In genomic region chr17:32671891-32672290, GRCh38 we compare ENCODE assay signal across 13 cellular contexts.
DNase-seq lines count a peak whose midpoint lies in the region; TF ChIP-seq lines count a peak whose summit lies in the region.
"Had no signal": no experiment of that assay in that cellular context is flagged by ENCODE, and none has a peak within 500 bp of the region (broad histone marks: within the 10 kb centered on the region; RNA-seq: fewer than 3 reads in every experiment).

No MANE protein-coding gene starts in this region.

- H3K9me3 ChIP-seq in MG63 (no peaks in the 10 kb centered on the region), ascending aorta (no peaks in the 10 kb centered on the region), left ventricle myocardium inferior (replicated peaks) (peaks cover 4% of the 10 kb centered on the region)

- H3K4me3 ChIP-seq in MG63 (no peak overlapping the region), ascending aorta (no peak overlapping the region), left ventricle myocardium inferior (no peak overlapping the region)
- H3K4me3 ChIP-seq: BLaER1 had no signal

- H3K27ac ChIP-seq in ascending aorta (peak overlapping the region in 1 of 2 donors; percentile 7), left ventricle myocardium inferior (replicated peaks) (no peak overlapping the region)
- H3K27ac ChIP-seq: BLaER1 had no signal

- TF ChIP-seq CTCF in ascending aorta (IDR thresholded peaks at IDR 0.05) (no peak), left ventricle myocardium inferior (IDR thresholded peaks at IDR 0.05; ENCODE audit: borderline replicate concordance) (no peak)

- DNase-seq in MG63 (peak; percentile 29), ascending aorta (ENCODE audit: low spot score in 2 of 2) (peak; percentile 9 to 69), left ventricle myocardium inferior (peak; percentile 65), stromal cell of bone marrow (ENCODE audit: low read depth) (peak; percentile 13), NCI-H510A treated with DMSO at 0.1 percent for 48 hours (lab: John Stamatoyannopoulos, UW) (no peak), HuH-7 (ENCODE audit: low spot score) (no peak)
- DNase-seq in activated CD8-positive, alpha-beta memory T cell treated with anti-CD3 and anti-CD28 coated beads for 24 hours: no peak
- DNase-seq: activated CD4-positive, alpha-beta T cell treated with anti-CD3 and anti-CD28 coated beads, Interleukin-2, amount 50 U/mL, for 48 hours; cortex of kidney; Kasumi-1; stimulated activated CD4-positive, alpha-beta T cell treated with anti-CD3 and anti-CD28 coated beads, Interleukin-4, amount 100 ng/mL, for 1 hour; T1000 had no signal

- intact Hi-C loops in ascending aorta (cut with DNase I) (no loop called here), left ventricle myocardium inferior (cut with micrococcal nuclease) (no loop called here)

- H3K36me3 ChIP-seq in MG63: no peaks in the 10 kb centered on the region
- no peaks in the 10 kb centered on the region for H3K36me3 ChIP-seq in ascending aorta
- H3K36me3 ChIP-seq in left ventricle myocardium inferior: no peaks in the 10 kb centered on the region

- H3K4me1 ChIP-seq in ascending aorta: peaks cover 8 to 25% of the 10 kb centered on the region in 2 donors
- peaks cover 13% of the 10 kb centered on the region for H3K4me1 ChIP-seq in left ventricle myocardium inferior

- H3K27me3 ChIP-seq in MG63: no peaks in the 10 kb centered on the region
- H3K27me3 ChIP-seq in ascending aorta: no peaks in the 10 kb centered on the region
- H3K27me3 ChIP-seq in left ventricle myocardium inferior (ENCODE audit: low read depth): no peaks in the 10 kb centered on the region
- H3K27me3 ChIP-seq: BLaER1 had no signal

Comparison
In these comparisons a context has a peak if more than half of its experiments do, and no peak if none do; other contexts are left out.
1. DNase-seq: peak in MG63 (single experiment), ascending aorta (2 of 2), left ventricle myocardium inferior (single experiment) and stromal cell of bone marrow (single experiment); none in activated CD8-positive, alpha-beta memory T cell treated with anti-CD3 and anti-CD28 coated beads for 24 hours (single experiment), NCI-H510A treated with DMSO at 0.1 percent for 48 hours (single experiment) and HuH-7 (single experiment).